In the genomic region with DNA sequence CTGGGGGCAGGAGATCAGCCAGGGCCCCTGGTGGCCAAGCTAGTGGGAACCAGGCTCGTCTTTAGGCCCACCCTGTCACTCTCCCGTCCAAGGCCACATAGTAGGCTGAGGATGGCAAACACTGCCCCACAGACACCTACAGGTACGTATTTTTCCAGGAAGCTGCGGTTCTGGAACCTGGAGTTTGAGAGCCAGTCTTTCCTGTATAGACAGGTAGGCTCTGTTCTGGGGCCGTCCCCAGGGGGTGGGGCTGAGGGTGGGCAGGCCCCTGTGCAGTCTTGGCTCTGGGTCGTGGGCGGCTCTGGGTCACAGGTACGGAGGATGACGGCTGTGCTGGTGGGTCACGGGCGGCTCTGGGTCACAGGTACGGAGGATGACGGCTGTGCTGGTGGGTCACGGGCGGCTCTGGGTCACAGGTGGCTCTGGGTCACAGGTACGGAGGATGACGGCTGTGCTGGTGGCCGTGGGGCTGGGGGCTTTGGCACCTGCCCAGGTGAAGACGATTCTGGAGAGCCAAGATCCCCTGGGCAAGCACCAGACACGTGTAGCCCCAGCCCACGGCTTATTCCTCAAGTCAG, we compare ENCODE assay signal across 14 cellular contexts. TPM values are rescaled to one million over a fixed set of nuclear protein-coding genes. Genes with fewer than 3 reads are reported as not detected.
DNase-seq lines count a peak whose midpoint lies in the region; ATAC-seq and TF ChIP-seq lines count a peak whose summit lies in the region.
"Had no signal": no experiment of that assay in that cellular context is flagged by ENCODE, and none has a peak within 500 bp of the region (broad histone marks: within the 10 kb centered on the region; RNA-seq: fewer than 3 reads in every experiment).

No MANE protein-coding gene starts in this region.

- ATAC-seq in T-cell (replicated peaks in 1 of 4) (no peak), gastrocnemius medialis (no peak), HG03378 (IDR thresholded peaks at IDR 0.05; ENCODE audit: unreplicated experiment) (no peak)
- ATAC-seq in stimulated activated naive B cell treated with anti-CD40 and anti-IgM and Interleukin-4, amounts not matched to agents 10 μg/mL and 1 μg/mL and 100 μg/mL, for 72 hours (replicated peaks), result no peak

- no peaks in the 10 kb centered on the region for H3K9me3 Mint-ChIP-seq in activated CD4-positive, alpha-beta T cell treated with anti-CD3 and anti-CD28 coated beads, Interleukin-2, amount 10 ng/mL, durations not matched to agents 7 days and 5 days
- H3K9me3 Mint-ChIP-seq in T-cell, result no peaks in the 10 kb centered on the region
- H3K9me3 Mint-ChIP-seq in stimulated activated naive B cell treated with anti-CD40 and anti-IgM and Interleukin-4, amounts not matched to agents 10 μg/mL and 1 μg/mL and 100 μg/mL, for 72 hours, result no peaks in the 10 kb centered on the region

- H3K4me1 ChIP-seq in tibial artery (peaks cover 0 to 38% (median 32%) of the 10 kb centered on the region in 4 donors), gastrocnemius medialis (peaks cover 26 to 31% of the 10 kb centered on the region in 2 donors)

- CTCF ChIA-PET in activated CD4-positive, alpha-beta T cell treated with anti-CD3 and anti-CD28 coated beads, Interleukin-2, amount 10 ng/mL, durations not matched to agents 7 days and 5 days (lab: Charles Lee), result interaction anchor here (1.3 to 1.5 kb wide), 2 partner anchors 17 to 246 kb away, joined by 3 read pairs; no protein-coding TSS in a partner anchor
- CTCF ChIA-PET in T-cell (lab: Charles Lee), result no interaction called here

- peak overlapping the region; percentile 80 for H3K4me3 Mint-ChIP-seq in activated CD4-positive, alpha-beta T cell treated with anti-CD3 and anti-CD28 coated beads, Interleukin-2, amount 10 ng/mL, durations not matched to agents 7 days and 5 days
- peak overlapping the region; percentile 31 to 75 (median 74) for H3K4me3 Mint-ChIP-seq in T-cell
- H3K4me3 Mint-ChIP-seq in stimulated activated naive B cell treated with anti-CD40 and anti-IgM and Interleukin-4, amounts not matched to agents 10 μg/mL and 1 μg/mL and 100 μg/mL, for 72 hours, result peak overlapping the region; percentile 13 to 89

- H3K36me3 ChIP-seq in tibial artery (peaks cover 36 to 50% (median 49%) of the 10 kb centered on the region in 3 donors), gastrocnemius medialis (peaks cover 0 to 40% of the 10 kb centered on the region in 2 donors)

- peak overlapping the region; percentile 68 for H3K27ac Mint-ChIP-seq in activated CD4-positive, alpha-beta T cell treated with anti-CD3 and anti-CD28 coated beads, Interleukin-2, amount 10 ng/mL, durations not matched to agents 7 days and 5 days
- H3K27ac Mint-ChIP-seq in T-cell, result no peak overlapping the region
- H3K27ac Mint-ChIP-seq in stimulated activated naive B cell treated with anti-CD40 and anti-IgM and Interleukin-4, amounts not matched to agents 10 μg/mL and 1 μg/mL and 100 μg/mL, for 72 hours, result no peak overlapping the region

- in situ Hi-C loops in gastrocnemius medialis (cut with MboI; ENCODE audit: low sequenced_read_pairs in 4 of 4), result no loop called here

- no peaks in the 10 kb centered on the region for H3K9me3 ChIP-seq in tibial artery
- no peaks in the 10 kb centered on the region for H3K9me3 ChIP-seq in gastrocnemius medialis
- H3K9me3 ChIP-seq: thyroid gland had no signal

- POLR2A ChIA-PET in activated CD4-positive, alpha-beta T cell treated with anti-CD3 and anti-CD28 coated beads, Interleukin-2, amount 10 ng/mL, durations not matched to agents 7 days and 5 days (lab: Charles Lee), result no interaction called here
- POLR2A ChIA-PET in T-cell (lab: Charles Lee), result no interaction called here

- no peaks in the 10 kb centered on the region for H3K27me3 Mint-ChIP-seq in activated CD4-positive, alpha-beta T cell treated with anti-CD3 and anti-CD28 coated beads, Interleukin-2, amount 10 ng/mL, durations not matched to agents 7 days and 5 days
- H3K27me3 Mint-ChIP-seq in T-cell, result no peaks in the 10 kb centered on the region
- H3K27me3 Mint-ChIP-seq in stimulated activated naive B cell treated with anti-CD40 and anti-IgM and Interleukin-4, amounts not matched to agents 10 μg/mL and 1 μg/mL and 100 μg/mL, for 72 hours, result no peaks in the 10 kb centered on the region

- H3K4me3 ChIP-seq in epithelial cell of esophagus (ENCODE audit: low read length), result no peak overlapping the region
- H3K4me3 ChIP-seq in tibial artery, result no peak overlapping the region
- H3K4me3 ChIP-seq in gastrocnemius medialis, result no peak overlapping the region
- H3K4me3 ChIP-seq: thyroid gland had no signal

- H3K27me3 ChIP-seq in tibial artery (no peaks in the 10 kb centered on the region), gastrocnemius medialis (no peaks in the 10 kb centered on the region)
- H3K27me3 ChIP-seq: thyroid gland had no signal

- intact Hi-C loops in tibial artery (cut with DNase I; ENCODE audit: low total_unique reads) (no loop called here), gastrocnemius medialis (cut with DNase I; ENCODE audit: low total_unique reads) (loop anchor here (10.0 kb wide), 1 partner anchor 356 kb away; the partner anchor contains the start of gene NOC2L)

- no peak for TF ChIP-seq CTCF in epithelial cell of esophagus (IDR thresholded peaks at IDR 0.05; ENCODE audit: insufficient read depth, low read depth, low read length, missing control alignments)
- no peak for TF ChIP-seq CTCF in tibial artery (IDR thresholded peaks at IDR 0.05)
- TF ChIP-seq CTCF in gastrocnemius medialis (IDR thresholded peaks at IDR 0.05 in 4 of 5, conservative IDR thresholded peaks at IDR 0.05 in 1 of 5), result no peak

- H3K4me1 Mint-ChIP-seq in activated CD4-positive, alpha-beta T cell treated with anti-CD3 and anti-CD28 coated beads, Interleukin-2, amount 10 ng/mL, durations not matched to agents 7 days and 5 days, result peaks cover 18% of the 10 kb centered on the region
- peaks cover 16 to 20% (median 18%) of the 10 kb centered on the region in 3 donors for H3K4me1 Mint-ChIP-seq in T-cell
- peaks cover 23 to 32% of the 10 kb centered on the region in 2 donors for H3K4me1 Mint-ChIP-seq in stimulated activated naive B cell treated with anti-CD40 and anti-IgM and Interleukin-4, amounts not matched to agents 10 μg/mL and 1 μg/mL and 100 μg/mL, for 72 hours

- DNase-seq in activated CD4-positive, alpha-beta T cell treated with anti-CD3 and anti-CD28 coated beads, Interleukin-2, amount 10 ng/mL, durations not matched to agents 7 days and 5 days, result no peak
- no peak for DNase-seq in activated CD4-positive, alpha-beta T cell treated with anti-CD3 and anti-CD28 coated beads, Interleukin-2, amount 50 U/mL, for 1 hour
- DNase-seq in T-cell, result no peak
- peak; percentile 57 for DNase-seq in epithelial cell of esophagus (ENCODE audit: low read depth)
- DNase-seq in stimulated activated naive B cell treated with anti-CD40 and anti-IgM and Interleukin-4, amounts not matched to agents 10 μg/mL and 1 μg/mL and 100 μg/mL, for 72 hours, result no peak
- DNase-seq in tibial artery, result no peak
- no peak for DNase-seq in gastrocnemius medialis
- DNase-seq: DMS79, GM23248, NCI-H1417 treated with DMSO at 0.1 percent for 48 hours, NCI-H526, SHP77 treated with DMSO at 0.1 percent for 48 hours, thyroid gland had no signal

- TF ChIP-seq POLR2A in gastrocnemius medialis (IDR thresholded peaks at IDR 0.05), result no peak

- H3K27ac ChIP-seq in tibial artery (peak overlapping the region in 1 of 2 donors; percentile 97), gastrocnemius medialis (peak overlapping the region in 2 of 4 donors; percentile 88 to 100)
- H3K27ac ChIP-seq: thyroid gland had no signal

- H3K36me3 Mint-ChIP-seq in activated CD4-positive, alpha-beta T cell treated with anti-CD3 and anti-CD28 coated beads, Interleukin-2, amount 10 ng/mL, durations not matched to agents 7 days and 5 days (ENCODE audit: low read depth), result peaks cover 9% of the 10 kb centered on the region
- peaks cover 3% of the 10 kb centered on the region for H3K36me3 Mint-ChIP-seq in T-cell
- H3K36me3 Mint-ChIP-seq in stimulated activated naive B cell treated with anti-CD40 and anti-IgM and Interleukin-4, amounts not matched to agents 10 μg/mL and 1 μg/mL and 100 μg/mL, for 72 hours, result peaks cover 14 to 22% of the 10 kb centered on the region in 2 donors

RNA-seq across cellular contexts. Expression of gene PUSL1, which starts 2.2 kb away (rescaled TPM):
- 10 to 100 TPM; 18.9 to 24.4 TPM for total RNA-seq in activated CD4-positive, alpha-beta T cell treated with anti-CD3 and anti-CD28 coated beads, Interleukin-2, amount 10 ng/mL, durations not matched to agents 7 days and 5 days
- 10 to 100 TPM; 16.7 to 26.4 (median 22.6) TPM for total RNA-seq in T-cell
- 10 to 100 TPM in 2 of 4 donors, 1 to 10 TPM in 2; 6.2 to 13.1 (median 9.5) TPM for total RNA-seq in gastrocnemius medialis

RNA-seq across cellular contexts. Expression of gene ACAP3, which starts 2.8 kb away (rescaled TPM):
- total RNA-seq in activated CD4-positive, alpha-beta T cell treated with anti-CD3 and anti-CD28 coated beads, Interleukin-2, amount 10 ng/mL, durations not matched to agents 7 days and 5 days, result 10 to 100 TPM; 69.5 to 92.1 TPM
- total RNA-seq in T-cell (100 to 1,000 TPM in 2 of 5 donors, 10 to 100 TPM in 3; 63.0 to 107 (median 99.8) TPM), gastrocnemius medialis (10 to 100 TPM; 18.4 to 31.9 (median 25.8) TPM)

RNA-seq across cellular contexts. Expression of gene INTS11, which starts 13.9 kb away (rescaled TPM):
- total RNA-seq in activated CD4-positive, alpha-beta T cell treated with anti-CD3 and anti-CD28 coated beads, Interleukin-2, amount 10 ng/mL, durations not matched to agents 7 days and 5 days, result 100 to 1,000 TPM; 123 to 126 TPM
- total RNA-seq in T-cell (100 to 1,000 TPM; 161 to 200 (median 182) TPM), gastrocnemius medialis (10 to 100 TPM; 74.0 to 94.4 (median 84.7) TPM)

RNA-seq across cellular contexts. Expression of gene CPTP, which starts 14.0 kb away (rescaled TPM):
- 10 to 100 TPM; 25.2 to 27.6 TPM for total RNA-seq in activated CD4-positive, alpha-beta T cell treated with anti-CD3 and anti-CD28 coated beads, Interleukin-2, amount 10 ng/mL, durations not matched to agents 7 days and 5 days
- total RNA-seq in T-cell (10 to 100 TPM; 15.8 to 35.8 (median 29.9) TPM), gastrocnemius medialis (10 to 100 TPM; 22.7 to 64.9 (median 34.0) TPM)

RNA-seq across cellular contexts. Expression of gene TAS1R3, which starts 20.5 kb away (rescaled TPM):
- 1 to 10 TPM; 3.1 to 3.7 TPM for total RNA-seq in activated CD4-positive, alpha-beta T cell treated with anti-CD3 and anti-CD28 coated beads, Interleukin-2, amount 10 ng/mL, durations not matched to agents 7 days and 5 days
- 1 to 10 TPM; 1.6 to 2.3 (median 2.1) TPM for total RNA-seq in T-cell
- total RNA-seq in gastrocnemius medialis, result under 1 TPM in 2 of 4 donors, not detected in 2; 0.20 to 0.44 TPM
